8 cellular contexts compared by ENCODE assay signal in the genomic region with DNA sequence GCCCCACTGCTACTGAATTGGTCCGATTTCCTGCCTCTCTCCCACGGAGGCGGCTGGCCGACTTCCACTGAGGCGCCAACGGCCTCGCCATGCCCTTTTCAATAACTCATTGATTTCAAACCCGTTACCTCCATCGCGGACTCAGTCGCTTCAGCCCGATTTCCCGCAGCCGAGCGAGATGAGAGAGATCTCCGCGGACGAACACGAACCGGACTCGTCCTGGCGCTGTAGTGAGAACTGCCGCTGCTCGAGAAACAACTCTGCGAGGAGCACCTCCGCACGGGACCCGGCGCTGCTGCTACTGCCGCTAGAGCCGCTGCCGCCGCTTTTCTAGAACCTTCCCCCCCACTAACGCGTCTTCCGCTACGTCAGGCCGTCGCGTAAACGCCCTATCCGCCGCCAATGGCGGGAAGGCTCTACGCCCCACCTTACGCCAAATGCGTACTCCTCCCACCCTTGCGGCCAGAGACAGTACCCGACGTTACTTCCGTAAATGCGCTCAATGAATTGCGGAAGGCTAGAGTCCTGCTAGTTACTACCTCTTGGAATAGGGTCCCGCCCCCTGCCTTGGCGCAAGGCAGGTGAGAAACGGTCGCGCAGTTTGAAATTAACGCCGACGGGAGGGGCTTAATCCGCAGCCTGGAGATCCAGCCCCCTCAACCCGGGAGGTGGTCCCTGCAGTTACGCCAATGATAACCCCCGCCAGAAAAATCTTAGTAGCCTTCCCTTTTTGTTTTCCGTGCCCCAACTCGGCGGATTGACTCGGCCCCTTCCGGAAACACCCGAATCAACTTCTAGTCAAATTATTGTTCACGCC. TPM values are rescaled to one million over a fixed set of nuclear protein-coding genes. Genes with fewer than 3 reads are reported as not detected.
DNase-seq lines count a peak whose midpoint lies in the region; ATAC-seq, FAIRE-seq and TF ChIP-seq lines count a peak whose summit lies in the region.

Gene HNRNPA2B1 (minus strand): TSS at position 303 of the 817 bp plus-strand sequence. CDS start 169 bp downstream, at position 134.

- peak; percentile 48 for DNase-seq in GM12892 (ENCODE audit: insufficient read length)
- DNase-seq in NCI-H146 (lab: John Stamatoyannopoulos, UW) = peak; percentile 99
- peak; percentile 92 to 99 (median 96) for DNase-seq in T-helper 1 cell
- DNase-seq in adrenal gland = peak; percentile 97 to 99 (median 97)
- peak; percentile 98 for DNase-seq in cardiac septum (ENCODE audit: low spot score)
- peak; percentile 98 to 100 for DNase-seq in trophoblast cell
- DNase-seq in transverse colon = peak; percentile 97

- H3K9me3 ChIP-seq in adrenal gland (replicated peaks in 1 of 3) = no peaks in the 10 kb centered on the region
- H3K9me3 ChIP-seq in trophoblast cell (ENCODE audit: insufficient read depth, low read depth, low read length) = no peaks in the 10 kb centered on the region
- no peaks in the 10 kb centered on the region for H3K9me3 ChIP-seq in transverse colon

- H3K4me2 ChIP-seq in trophoblast cell (ENCODE audit: low read length) = peak within 1 kb of the TSS; percentile 71

- peak within 1 kb of the TSS; percentile 96 for H2BK5ac ChIP-seq in trophoblast cell (ENCODE audit: low read depth, low read length, poor library complexity)

- H3K4me3 ChIP-seq in adrenal gland (peak within 1 kb of the TSS; percentile 60 to 100 (median 92)), trophoblast cell (ENCODE audit: low read depth, low read length) (peak within 1 kb of the TSS; percentile 100), transverse colon (peak within 1 kb of the TSS; percentile 78 to 98 (median 86))

- H4K12ac ChIP-seq in trophoblast cell (ENCODE audit: low read depth, low read length) = peak within 1 kb of the TSS; percentile 88

- H3K14ac ChIP-seq in trophoblast cell (ENCODE audit: low read length) = peak within 1 kb of the TSS; percentile 99

- TF ChIP-seq CTCF in adrenal gland (IDR thresholded peaks at IDR 0.05) (peak in 3 of 6 experiments; percentile 27 to 46 (median 42)), transverse colon (IDR thresholded peaks at IDR 0.05) (peak in 4 of 5 experiments; percentile 7 to 55 (median 30))

- H2BK12ac ChIP-seq in trophoblast cell (ENCODE audit: low read length) = peak within 1 kb of the TSS; percentile 27

- TF ChIP-seq POLR2A in GM12892 (IDR thresholded peaks at IDR 0.05; ENCODE audit: low read depth, low read length) (peak; percentile 100), adrenal gland (IDR thresholded peaks at IDR 0.05) (peak; percentile 100), transverse colon (IDR thresholded peaks at IDR 0.05) (peak; percentile 100)

- in situ Hi-C loops in transverse colon (cut with MboI; ENCODE audit: low pct_ligation_motif_present in 1 of 4, low pct_unique_long_range_greater_than_20kb in 1 of 4, low sequenced_read_pairs in 3 of 4) = no loop called here

- H3K27ac ChIP-seq in adrenal gland = peak within 1 kb of the TSS; percentile 93 to 100 (median 99)
- peak within 1 kb of the TSS; percentile 99 for H3K27ac ChIP-seq in trophoblast cell (ENCODE audit: low read depth, low read length)
- H3K27ac ChIP-seq in transverse colon = peak within 1 kb of the TSS; percentile 97 to 100 (median 99)

- peak within 1 kb of the TSS; percentile 99 for H3K4ac ChIP-seq in trophoblast cell (ENCODE audit: low read depth, low read length)

- H3K23ac ChIP-seq in trophoblast cell (ENCODE audit: low read length) = no peak within 1 kb of the TSS

- H2AK5ac ChIP-seq in trophoblast cell (ENCODE audit: low read length) = peak within 1 kb of the TSS; percentile 98

- H3K36me3 ChIP-seq in adrenal gland (replicated peaks in 1 of 2) (peaks cover 0 to 23% of the 10 kb centered on the region in 2 donors), trophoblast cell (ENCODE audit: control insufficient read depth in 1 of 2, insufficient read depth in 2 of 2, low read length in 2 of 2) (peaks cover 2 to 9% of the 10 kb centered on the region in 2 experiments), transverse colon (peaks cover 0 to 20% (median 6%) of the 10 kb centered on the region in 4 donors)

- H2BK120ac ChIP-seq in trophoblast cell (ENCODE audit: insufficient read depth, low read length, poor library complexity) = peak within 1 kb of the TSS; percentile 95

- peak; percentile 53 for ATAC-seq in HG02852 (IDR thresholded peaks at IDR 0.05; ENCODE audit: unreplicated experiment)

- peak; percentile 57 for TF ChIP-seq EP300 in transverse colon (IDR thresholded peaks at IDR 0.05; ENCODE audit: low read depth)

- H3K4me1 ChIP-seq in adrenal gland (replicated peaks in 1 of 2) = peaks cover 29 to 54% of the 10 kb centered on the region in 2 donors
- no peaks in the 10 kb centered on the region for H3K4me1 ChIP-seq in trophoblast cell (ENCODE audit: control insufficient read depth in 1 of 2, insufficient read depth in 2 of 2, low read length in 2 of 2)
- peaks cover 34 to 56% (median 41%) of the 10 kb centered on the region in 4 donors for H3K4me1 ChIP-seq in transverse colon

- intact Hi-C loops in adrenal gland (cut with DNase I) (no loop called here), cardiac septum (cut with DNase I) (loop anchor here (5.0 to 10.0 kb wide), 2 partner anchors 662 to 904 kb away; partner anchors contain the start of genes HOXA2 and SKAP2), transverse colon (cut with DNase I; ENCODE audit: low total_unique reads) (loop anchor here (2.0 to 10.0 kb wide), 2 partner anchors 164 to 344 kb away; no protein-coding TSS in a partner anchor)

- H3K9ac ChIP-seq in trophoblast cell (ENCODE audit: low read length) = peak within 1 kb of the TSS; percentile 100

- FAIRE-seq in GM12892 (lab: Jason Lieb, UNC) = peak; percentile 98

- H3K79me2 ChIP-seq in trophoblast cell (ENCODE audit: control insufficient read depth, insufficient read depth, low read length, poor library complexity) = peaks cover 32% of the 10 kb centered on the region

- peak within 1 kb of the TSS; percentile 97 for H4K91ac ChIP-seq in trophoblast cell (ENCODE audit: low read depth, low read length)

- 0 to 1% (median 0%) methylated on average over 32 to 72 of the region's 72 CpGs for WGBS in adrenal gland, 4 donors
- no CpG with 5 or more reads among the region's 72 CpGs for WGBS in trophoblast cell (ENCODE audit: extremely low coverage, insufficient coverage, insufficient read length)
- WGBS in transverse colon (ENCODE audit: low coverage in 1 of 2), 2 donors = 0 to 1% methylated on average over 5 to 55 of the region's 72 CpGs

- no peaks in the 10 kb centered on the region for H3K27me3 ChIP-seq in adrenal gland
- no peaks in the 10 kb centered on the region for H3K27me3 ChIP-seq in trophoblast cell (ENCODE audit: insufficient read depth, low read length)
- H3K27me3 ChIP-seq in transverse colon = no peaks in the 10 kb centered on the region

- peaks cover 26% of the 10 kb centered on the region for H3K79me1 ChIP-seq in trophoblast cell (ENCODE audit: low read length)

- H2AFZ ChIP-seq in trophoblast cell (ENCODE audit: insufficient read depth, low read length, poor library complexity) = peak within 1 kb of the TSS; percentile 69

- peak within 1 kb of the TSS; percentile 93 for H3K18ac ChIP-seq in trophoblast cell (ENCODE audit: low read length)

- peak within 1 kb of the TSS; percentile 91 for H4K8ac ChIP-seq in trophoblast cell (ENCODE audit: low read depth, low read length)

RNA-seq across cellular contexts. Expression of gene HNRNPA2B1, which starts in this region (rescaled TPM):
- polyA plus RNA-seq in GM12892 (2012; ENCODE audit: missing spikeins) = 837 TPM
- total RNA-seq in adrenal gland = 100 to 1,000 TPM in 7 of 8 donors, 10 to 100 TPM in 1; 98.1 to 413 (median 267) TPM
- polyA plus RNA-seq in adrenal gland = 1,000 to 10,000 TPM in 2 of 3 donors, 100 to 1,000 TPM in 1; 987 to 1,201 (median 1,150) TPM
- total RNA-seq in cardiac septum = 353 TPM
- 576 and 608 TPM in 2 replicates for polyA plus RNA-seq in trophoblast cell (2013)
- 100 to 1,000 TPM; 123 to 362 (median 208) TPM for total RNA-seq in transverse colon

Comparison
In these comparisons a context has a peak if more than half of its experiments do, and no peak if none do; other contexts are left out.
1. Peak in every context shown above with its lines: DNase-seq, ATAC-seq, H3K4me3 ChIP-seq and H3K27ac ChIP-seq.
2. DNase-seq: peak in every context shown above with its lines; median percentile 99 in NCI-H146; 99 in trophoblast cell; 98 in cardiac septum; 97 in adrenal gland; 97 in transverse colon; 96 in T-helper 1 cell; 48 in GM12892.
3. intact Hi-C loops: an anchor here in cardiac septum (5.0 to 10.0 kb wide) and transverse colon (2.0 to 10.0 kb wide); none called in adrenal gland.